8 cellular contexts compared by ENCODE assay signal in the genomic region with DNA sequence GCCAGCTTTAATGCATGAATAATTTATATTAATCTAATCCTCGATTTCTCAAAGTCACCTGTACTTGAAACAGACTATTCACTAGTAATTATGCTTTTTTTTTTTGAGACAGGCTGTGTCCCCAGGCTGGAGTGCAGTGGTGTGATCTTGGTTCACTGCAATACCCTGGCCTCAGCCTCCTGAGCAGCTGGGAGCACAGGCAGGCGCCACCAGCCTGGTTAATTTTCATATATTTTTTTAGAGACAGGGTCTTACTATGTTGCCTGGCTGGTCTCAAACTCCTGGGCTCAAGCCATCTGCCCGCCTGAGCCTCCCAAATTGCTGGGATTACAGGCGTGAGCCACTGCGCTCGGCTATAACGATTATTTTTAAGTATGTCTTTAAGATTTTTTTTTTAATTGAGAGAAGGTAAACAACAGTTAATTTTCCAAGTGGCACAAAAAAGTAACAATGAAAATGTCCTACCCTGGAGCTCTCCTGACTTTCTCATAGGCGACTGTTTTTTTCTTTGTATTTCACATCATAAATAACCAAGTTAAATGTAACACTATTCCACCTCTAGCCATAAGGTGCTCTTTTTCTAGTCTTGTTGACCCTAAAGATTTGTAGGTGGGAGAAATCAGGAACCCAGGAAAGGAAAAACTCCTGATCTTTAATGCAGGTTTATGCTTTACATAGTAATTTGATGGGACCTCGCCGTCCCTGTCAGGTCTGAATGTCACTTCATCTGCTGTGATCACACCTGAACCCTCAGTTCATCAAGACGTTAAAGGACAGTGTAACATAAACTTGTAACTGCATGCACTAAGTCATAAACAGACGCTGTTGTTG. TPM values are rescaled to one million over a fixed set of nuclear protein-coding genes. Genes with fewer than 3 reads are reported as not detected.
DNase-seq lines count a peak whose midpoint lies in the region; ATAC-seq and TF ChIP-seq lines count a peak whose summit lies in the region.

No MANE protein-coding gene starts in this region.

- DNase-seq in dermis blood vessel endothelial cell = no peak
- no peak for DNase-seq in ecto neural progenitor cell (ENCODE audit: low spot score)

- peak overlapping the region; percentile 94 to 100 (median 99) for H3K27ac Mint-ChIP-seq in brain

- H3K27ac ChIP-seq in ACC112 (ENCODE audit: low read depth, low read length) = peak overlapping the region; percentile 46
- peak overlapping the region; percentile 90; the same call in 1 of the 2 replicates for H3K27ac ChIP-seq in HUES64 (ENCODE audit: low read depth, low read length)
- peak overlapping the region; percentile 98 to 100 for H3K27ac ChIP-seq in mucosa of rectum (ENCODE audit: low read depth in 2 of 2, low read length in 2 of 2)

- peaks cover 48% of the 10 kb centered on the region for H3K79me2 ChIP-seq in ACC112 (ENCODE audit: control insufficient read depth, insufficient read depth, low read length, unreplicated experiment)

- peaks cover 34% of the 10 kb centered on the region for H3K36me3 Mint-ChIP-seq in brain

- H3K9ac ChIP-seq in HUES64 (ENCODE audit: low read depth, low read length) (peak overlapping the region; percentile 95), mucosa of rectum (ENCODE audit: low read depth in 1 of 2, low read length in 2 of 2) (peak overlapping the region; percentile 88 to 90)

- no peak for TF ChIP-seq CTCF in brain (conservative IDR thresholded peaks at IDR 0.05)

- H3K36me3 ChIP-seq in ACC112 (ENCODE audit: insufficient read depth, low read length) (peaks cover 12% of the 10 kb centered on the region), HUES64 (ENCODE audit: insufficient read depth, low read length) (peaks cover 47% of the 10 kb centered on the region), mucosa of rectum (ENCODE audit: control insufficient read depth in 2 of 2, insufficient read depth in 2 of 2, low read length in 2 of 2) (peaks cover 6 to 22% of the 10 kb centered on the region in 2 donors)

- WGBS in HUES64 = 58% methylated on average over 11 of the region's 12 CpGs

- peaks cover 56% of the 10 kb centered on the region for H3K4me1 Mint-ChIP-seq in brain

- no peaks in the 10 kb centered on the region for H3K9me3 Mint-ChIP-seq in brain

- H3K9me3 ChIP-seq in HUES64 (ENCODE audit: insufficient read depth, low read depth, low read length) (no peaks in the 10 kb centered on the region), mucosa of rectum (ENCODE audit: control insufficient read depth in 2 of 2, low read length in 2 of 2) (no peaks in the 10 kb centered on the region)

- peak overlapping the region; percentile 96 to 98 (median 97) for H3K4me3 Mint-ChIP-seq in brain

- peaks cover 6% of the 10 kb centered on the region for H3K27me3 Mint-ChIP-seq in brain

- H3K27me3 ChIP-seq in ACC112 (ENCODE audit: insufficient read depth, low read length) (no peaks in the 10 kb centered on the region), HUES64 (ENCODE audit: insufficient read depth, low read length) (no peaks in the 10 kb centered on the region), mucosa of rectum (ENCODE audit: control insufficient read depth in 2 of 2, insufficient read depth in 2 of 2, low read length in 2 of 2) (no peaks in the 10 kb centered on the region)

- no peak overlapping the region for H2AFZ ChIP-seq in ACC112 (ENCODE audit: low read length, unreplicated experiment)

- peak overlapping the region; percentile 79 for H3K4me3 ChIP-seq in ACC112 (ENCODE audit: low read depth, low read length)
- H3K4me3 ChIP-seq in HUES64 (ENCODE audit: low read length) = peak overlapping the region; percentile 100
- H3K4me3 ChIP-seq in mucosa of rectum (ENCODE audit: low read length in 2 of 2) = peak overlapping the region; percentile 86 to 88

- ATAC-seq in GM21381 (IDR thresholded peaks at IDR 0.05; ENCODE audit: unreplicated experiment) = no peak
- no peak for ATAC-seq in GM18505 (IDR thresholded peaks at IDR 0.05; ENCODE audit: unreplicated experiment)

- H3K4me1 ChIP-seq in ACC112 (ENCODE audit: control insufficient read depth, insufficient read depth, low read length, unreplicated experiment) (peaks cover 3% of the 10 kb centered on the region), HUES64 (ENCODE audit: insufficient read depth, low read length) (peaks cover 12% of the 10 kb centered on the region; the same call in 1 of the 2 replicates), mucosa of rectum (ENCODE audit: control insufficient read depth in 2 of 2, insufficient read depth in 2 of 2, low read length in 2 of 2) (peaks cover 25 to 41% of the 10 kb centered on the region in 2 donors)

- no peak for TF ChIP-seq POLR2A in GM18505 (IDR thresholded peaks at IDR 0.05; ENCODE audit: borderline replicate concordance, extremely low read depth, insufficient read depth, insufficient read length)

RNA-seq across cellular contexts. Expression of a gene that starts 1.3 kb away (rescaled TPM):
- 14.0 TPM for polyA plus RNA-seq in HUES64 (2013, experiment 1 of 2)
- 18.3 TPM for polyA plus RNA-seq in HUES64 (2013, experiment 2 of 2)
- polyA plus RNA-seq in brain (ENCODE audit: insufficient read depth, low read depth, low replicate concordance) = 1.3 TPM
- total RNA-seq in dermis blood vessel endothelial cell = 23.3 and 50.2 TPM in 2 replicates

RNA-seq across cellular contexts. Expression of a gene that starts 32.8 kb away (rescaled TPM):
- polyA plus RNA-seq in HUES64 (2013, experiment 1 of 2) = 184 TPM
- 186 TPM for polyA plus RNA-seq in HUES64 (2013, experiment 2 of 2)
- polyA plus RNA-seq in brain (ENCODE audit: insufficient read depth, low read depth, low replicate concordance) = 119 TPM
- total RNA-seq in dermis blood vessel endothelial cell = 93.9 and 170 TPM in 2 replicates

Comparison
In these comparisons a context has a peak if more than half of its experiments do, and no peak if none do; other contexts are left out.
1. H3K27ac ChIP-seq: peak in every context shown above with its lines; median percentile 99 in mucosa of rectum; 90 in HUES64; 46 in ACC112.